In the genomic region with DNA sequence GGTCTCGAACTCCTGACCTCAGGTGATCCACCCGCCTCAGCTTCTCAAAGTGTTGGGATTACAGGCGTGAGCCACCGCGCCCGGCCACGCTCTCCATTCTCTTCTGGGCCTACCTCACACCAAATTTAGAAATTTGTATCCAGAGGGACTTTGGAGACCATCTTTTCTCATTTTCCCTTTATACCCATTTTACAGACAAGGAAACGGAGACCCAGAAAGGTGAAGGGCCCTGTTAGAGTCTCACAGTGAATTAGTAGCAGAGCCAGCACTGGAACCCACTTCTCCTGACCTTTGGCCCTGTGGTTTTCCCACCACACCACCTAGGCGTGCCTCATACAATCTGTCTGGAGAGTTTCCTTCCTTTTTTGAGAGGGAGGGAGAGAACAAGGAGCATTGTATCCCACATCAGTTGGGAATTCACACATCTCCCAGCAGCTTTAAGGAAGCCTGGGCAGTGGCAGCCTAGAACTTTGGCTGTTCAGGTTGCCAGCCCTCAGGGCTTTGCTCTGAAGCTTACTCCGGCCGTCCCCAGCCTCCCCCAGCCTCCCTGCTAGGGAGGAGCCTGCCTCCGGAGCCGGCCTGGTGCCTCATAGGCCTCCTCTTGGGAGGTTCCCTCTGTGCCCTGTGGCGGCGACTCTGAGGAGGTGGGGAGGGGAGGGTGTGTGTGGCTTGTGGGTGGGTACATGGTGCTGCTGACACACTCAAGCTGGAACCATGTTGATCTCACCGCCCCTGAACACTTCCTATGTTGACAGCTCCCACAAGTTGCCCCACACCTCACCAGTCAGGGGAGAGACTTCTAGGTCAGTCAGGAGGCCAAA, we compare ENCODE assay signal across 8 cellular contexts. TPM values are rescaled to one million over a fixed set of nuclear protein-coding genes. Genes with fewer than 3 reads are reported as not detected.
DNase-seq lines count a peak whose midpoint lies in the region; ATAC-seq and TF ChIP-seq lines count a peak whose summit lies in the region.

No MANE protein-coding gene starts in this region.

- in situ Hi-C loops in IMR-90 (cut with MboI; ENCODE audit: low sequenced_read_pairs), result loop anchor here (5.0 kb wide), 1 partner anchor 704 kb away; no protein-coding TSS in a partner anchor

- H4K5ac ChIP-seq in IMR-90 (ENCODE audit: low read depth, low read length) (no peak overlapping the region), H9 (ENCODE audit: insufficient read length, low read depth, low read length) (no peak overlapping the region)

- dilution Hi-C loops in IMR-90 (cut with HindIII; ENCODE audit: low sequenced_read_pairs, unreplicated experiment), result no loop called here

- BruUV-seq in IMR-90 (replicated peaks; lab: Mats Ljungman, UMichigan), result no TSS peak

- TF ChIP-seq CTCF in IMR-90 (conservative IDR thresholded peaks at IDR 0.05; ENCODE audit: low read depth, low read length), result no peak
- TF ChIP-seq CTCF in H9 (conservative IDR thresholded peaks at IDR 0.05), result no peak

- H3K9me3 ChIP-seq in IMR-90 (ENCODE audit: control insufficient read depth, insufficient read depth, low read length) (no peaks in the 10 kb centered on the region), H9 (ENCODE audit: control insufficient read depth, low read depth, low read length) (no peaks in the 10 kb centered on the region)

- H2BK5ac ChIP-seq in IMR-90 (ENCODE audit: low read depth, low read length, poor library complexity, severe bottlenecking) (peak overlapping the region; percentile 7), H9 (ENCODE audit: insufficient read length, low read length) (no peak overlapping the region)

- H3K27me3 Mint-ChIP-seq in H9 (ENCODE audit: low read depth), result no peaks in the 10 kb centered on the region

- H3K18ac ChIP-seq in IMR-90 (ENCODE audit: low read depth, low read length), result no peak overlapping the region
- H3K18ac ChIP-seq in H9 (ENCODE audit: insufficient read length, low read depth, low read length), result no peak overlapping the region

- H3K56ac ChIP-seq in IMR-90 (ENCODE audit: extremely low read depth, insufficient read depth, low read length) (no peak overlapping the region), H9 (ENCODE audit: insufficient read length, low read depth, low read length) (no peak overlapping the region)

- H3K4me1 Mint-ChIP-seq in H9, result peaks cover 6 to 12% of the 10 kb centered on the region in 2 experiments

- peaks cover 52% of the 10 kb centered on the region for H3K9me1 ChIP-seq in IMR-90 (ENCODE audit: insufficient read depth, low read length)

- peaks cover 2 to 8% (median 8%) of the 10 kb centered on the region in 3 experiments; a peak in 4 of 7 replicates for H3K36me3 Mint-ChIP-seq in H9 (ENCODE audit: insufficient read depth in 1 of 3, low read depth in 3 of 3)

- CTCF ChIA-PET in IMR-90 (lab: Yijun Ruan, JAX), result no interaction called here

- H3K27me3 ChIP-seq in IMR-90 (ENCODE audit: control insufficient read depth, insufficient read depth, low read length) (no peaks in the 10 kb centered on the region), H9 (ENCODE audit: insufficient read depth, low read length) (no peaks in the 10 kb centered on the region)

- no peak overlapping the region for H2BK15ac ChIP-seq in IMR-90 (ENCODE audit: low read depth, low read length)
- no peak overlapping the region for H2BK15ac ChIP-seq in H9 (ENCODE audit: low read depth, low read length)

- H3K23ac ChIP-seq in IMR-90 (ENCODE audit: low read depth, low read length) (peak overlapping the region; percentile 79), H9 (ENCODE audit: insufficient read length, low read depth, low read length) (no peak overlapping the region)

- H3K4me2 ChIP-seq in IMR-90 (ENCODE audit: low read depth, low read length), result no peak overlapping the region
- H3K4me2 ChIP-seq in H9 (ENCODE audit: insufficient read depth, insufficient read length, low read length), result no peak overlapping the region

- TF ChIP-seq RAD21 in IMR-90 (IDR thresholded peaks at IDR 0.05; ENCODE audit: low read length), result no peak

- peaks cover 39% of the 10 kb centered on the region for H3K4me1 ChIP-seq in IMR-90 (ENCODE audit: control insufficient read depth, insufficient read depth, low read length)
- no peaks in the 10 kb centered on the region for H3K4me1 ChIP-seq in H9 (ENCODE audit: insufficient read depth, low read length)

- H2AK5ac ChIP-seq in IMR-90 (ENCODE audit: low read depth, low read length) (no peak overlapping the region), H9 (ENCODE audit: insufficient read length, low read length) (no peak overlapping the region)

- H3K14ac ChIP-seq in IMR-90 (replicated peaks; ENCODE audit: low read depth, low read length), result peak overlapping the region; percentile 64; the same call in 1 of the 2 replicates
- no peak overlapping the region for H3K14ac ChIP-seq in H9 (ENCODE audit: insufficient read depth, low read length)

- H4K91ac ChIP-seq in IMR-90 (ENCODE audit: insufficient read depth, low read depth, low read length), result no peak overlapping the region
- H4K91ac ChIP-seq in H9 (ENCODE audit: insufficient read length, low read depth, low read length), result no peak overlapping the region

- POLR2A ChIA-PET in IMR-90 (lab: Charles Lee; ENCODE audit: unreplicated experiment), result no interaction called here

- DNase-seq in IMR-90 (peak; percentile 51), Right ventricle myocardium superior (peak; percentile 70), H9 (no peak), GOT3 (lab: John Stamatoyannopoulos, UW) (no peak), cerebellar nuclear complex (lab: John Stamatoyannopoulos, UW) (no peak), germinal center (ENCODE audit: low spot score) (no peak)
- DNase-seq in activated T-cell treated with anti-CD3 and anti-CD28 coated beads, Interleukin-2, amount 50 U/mL, for 1 hour, result peak; percentile 70
- peak; percentile 44 to 57 for DNase-seq in stimulated activated CD8-positive, alpha-beta memory T cell treated with anti-CD3 and anti-CD28 coated beads, Interleukin-4, amount 100 ng/mL, for 1 hour (ENCODE audit: low read depth in 2 of 2, low spot score in 1 of 2)

- H3K79me1 ChIP-seq in IMR-90 (ENCODE audit: low read depth in 1 of 2, low read length in 2 of 2) (peaks cover 36 to 98% of the 10 kb centered on the region in 2 experiments), H9 (ENCODE audit: insufficient read depth, low read depth, low read length, poor library complexity, severe bottlenecking) (no peaks in the 10 kb centered on the region)

- H2BK120ac ChIP-seq in IMR-90 (ENCODE audit: low read depth, low read length), result no peak overlapping the region
- no peak overlapping the region for H2BK120ac ChIP-seq in H9 (ENCODE audit: low read depth, low read length, poor library complexity, severe bottlenecking)

- H3K23me2 ChIP-seq in H9 (ENCODE audit: insufficient read length, low read depth, low read length, poor library complexity, severe bottlenecking), result no peaks in the 10 kb centered on the region

- H3K9ac ChIP-seq in IMR-90 (ENCODE audit: low read depth, low read length), result no peak overlapping the region
- H3K9ac ChIP-seq in H9 (ENCODE audit: extremely low read depth, insufficient read length, low read length), result no peak overlapping the region

- H4K20me1 ChIP-seq in IMR-90 (ENCODE audit: insufficient read depth, low read length), result peaks cover 98% of the 10 kb centered on the region
- H4K20me1 ChIP-seq in H9 (ENCODE audit: control insufficient read depth, insufficient read depth, insufficient read length), result no peaks in the 10 kb centered on the region

- intact Hi-C loops in IMR-90 (cut with micrococcal nuclease), result no loop called here
- intact Hi-C loops in Right ventricle myocardium superior (cut with DNase I), result no loop called here

- H2BK12ac ChIP-seq in H9 (ENCODE audit: insufficient read length, low read depth, low read length), result no peak overlapping the region

- no peaks in the 10 kb centered on the region for H3K9me3 Mint-ChIP-seq in H9

- no peak overlapping the region for H2AK9ac ChIP-seq in IMR-90 (replicated peaks; ENCODE audit: low read depth, low read length, poor library complexity)

- H2AFZ ChIP-seq in IMR-90 (replicated peaks; ENCODE audit: low read length, poor library complexity), result no peak overlapping the region
- H2AFZ ChIP-seq in H9 (ENCODE audit: low read length), result no peak overlapping the region

- H3T11ph ChIP-seq in H9 (ENCODE audit: low read length), result no peak overlapping the region

- H4K8ac ChIP-seq in IMR-90 (ENCODE audit: low read depth in 2 of 2, low read length in 2 of 2) (no peak overlapping the region; a peak in 1 of 4 replicates), H9 (replicated peaks; ENCODE audit: insufficient read length, low read depth, low read length) (no peak overlapping the region)

- peaks cover 95% of the 10 kb centered on the region for H3K36me3 ChIP-seq in IMR-90 (ENCODE audit: control insufficient read depth, insufficient read depth, low read length)

- H3K27ac ChIP-seq in IMR-90 (ENCODE audit: insufficient read depth, low read length) (peak overlapping the region; percentile 12; the same call in 1 of the 2 replicates), H9 (ENCODE audit: insufficient read length, low read depth, low read length) (no peak overlapping the region)

- no peak overlapping the region for H3K4me3 ChIP-seq in IMR-90 (ENCODE audit: insufficient read depth, low read depth, low read length)

- no CpG with 5 or more reads among the region's 16 CpGs for WGBS in IMR-90 (ENCODE audit: extremely low coverage in 2 of 2, insufficient read length in 1 of 2), 2 experiments
- no CpG with 5 or more reads among the region's 16 CpGs for WGBS in H9 (ENCODE audit: extremely low coverage, insufficient read length, low lambda C conversion rate)

- H3K79me2 ChIP-seq in H9 (ENCODE audit: insufficient read depth, low read length), result no peaks in the 10 kb centered on the region

- ATAC-seq in IMR-90 (ENCODE audit: low read depth) (peak; percentile 14; the same call in 1 of the 2 replicates), Right ventricle myocardium superior (ENCODE audit: poor library complexity) (peak; percentile 23)

- no peak overlapping the region; a peak in 1 of 5 replicates for H3K4me3 Mint-ChIP-seq in H9

- H3K4ac ChIP-seq in IMR-90 (ENCODE audit: low read depth, low read length) (no peak overlapping the region), H9 (ENCODE audit: low read depth, low read length) (no peak overlapping the region)

- TF ChIP-seq POLR2A in IMR-90 (IDR thresholded peaks at IDR 0.05; ENCODE audit: low read depth, low read length), result no peak

- no peak overlapping the region for H3K27ac Mint-ChIP-seq in H9

- H2BK20ac ChIP-seq in IMR-90 (ENCODE audit: low read depth, low read length), result no peak overlapping the region
- no peak overlapping the region for H2BK20ac ChIP-seq in H9 (ENCODE audit: low read depth, low read length, poor library complexity, severe bottlenecking)

TF ChIP-seq in IMR-90, 13 proteins besides CTCF, POLR2A, EP300 and RAD21 (continues in another document):
- TF ChIP-seq CEBPB (IDR thresholded peaks at IDR 0.05; ENCODE audit: low read depth, low read length) (no peak), MXI1 (IDR thresholded peaks at IDR 0.05; ENCODE audit: borderline replicate concordance, low read depth, low read length) (no peak), CHD1 (IDR thresholded peaks at IDR 0.05; ENCODE audit: low read depth, low read length) (no peak), NFE2L2 (IDR thresholded peaks at IDR 0.05; ENCODE audit: low read depth, low read length) (no peak)

RNA-seq across cellular contexts. Expression of a gene that starts 13.8 kb away (rescaled TPM):
- total RNA-seq in IMR-90 (2012; rRNA removed) (31.4 and 32.2 TPM in 2 replicates), Right ventricle myocardium superior (45.7 TPM), H9 (2021) (7.3 and 7.4 TPM in 2 replicates)
- polyA plus RNA-seq in IMR-90 (2012; rRNA removed), result 46.3 and 51.1 TPM in 2 replicates
- polyA plus RNA-seq in IMR-90 (2012; cell fraction: cytosol; rRNA removed), result 52.1 and 52.3 TPM in 2 replicates
- polyA plus RNA-seq in IMR-90 (2012; cell fraction: nucleus; rRNA removed; ENCODE audit: low replicate concordance), result 91.1 and 119 TPM in 2 replicates

Comparison
In these comparisons a context has a peak if more than half of its experiments do, and no peak if none do; other contexts are left out.
1. DNase-seq: peak in IMR-90 (single experiment), activated T-cell treated with anti-CD3 and anti-CD28 coated beads, Interleukin-2, amount 50 U/mL, for 1 hour (single experiment), Right ventricle myocardium superior (single experiment) and stimulated activated CD8-positive, alpha-beta memory T cell treated with anti-CD3 and anti-CD28 coated beads, Interleukin-4, amount 100 ng/mL, for 1 hour (2 of 2); none in H9 (single experiment), GOT3 (single experiment), cerebellar nuclear complex (0 of 2) and germinal center (single experiment).